ENCODE assay signal across 23 cellular contexts in genomic region chr6:47299965-47300364, GRCh38. TPM values are rescaled to one million over a fixed set of nuclear protein-coding genes. Genes with fewer than 3 reads are reported as not detected.
DNase-seq lines count a peak whose midpoint lies in the region; ATAC-seq, FAIRE-seq and TF ChIP-seq lines count a peak whose summit lies in the region.
"Had no signal": no experiment of that assay in that cellular context is flagged by ENCODE, and none has a peak within 500 bp of the region (broad histone marks: within the 10 kb centered on the region; RNA-seq: fewer than 3 reads in every experiment).

No MANE protein-coding gene starts in this region.

- no peak overlapping the region for H3K27ac Mint-ChIP-seq in stimulated activated memory B cell treated with anti-CD40 and anti-IgM and Interleukin-4, amounts not matched to agents 10 μg/mL and 1 μg/mL and 100 μg/mL, for 72 hours
- no peak overlapping the region for H3K27ac Mint-ChIP-seq in activated CD8-positive, alpha-beta memory T cell treated with anti-CD3 and anti-CD28 coated beads, Interleukin-2, amount 10 ng/mL, durations not matched to agents 7 days and 5 days
- H3K27ac Mint-ChIP-seq: B cell; CD4-positive, alpha-beta T cell; CD8-positive, alpha-beta T cell had no signal

- TF ChIP-seq EP300 in HepG2 (IDR thresholded peaks at IDR 0.05; ENCODE audit: low read depth in 2 of 2, low read length in 2 of 2) (no peak), HepG2 (CRISPR knock-in tag; IDR thresholded peaks at IDR 0.05; ENCODE audit: borderline replicate concordance) (no peak)

- H2AK5ac ChIP-seq in trophoblast cell (ENCODE audit: low read length) = no peak overlapping the region

- CTCF ChIA-PET in HepG2 (lab: Yijun Ruan, JAX; ENCODE audit: low intra/inter-chr PET ratio, low total read pairs) (no interaction called here), PC-9 (lab: Charles Lee) (no interaction called here)
- CTCF ChIA-PET in activated CD8-positive, alpha-beta memory T cell treated with anti-CD3 and anti-CD28 coated beads, Interleukin-2, amount 10 ng/mL, durations not matched to agents 7 days and 5 days (lab: Charles Lee) = no interaction called here

- no peaks in the 10 kb centered on the region for H3K36me3 Mint-ChIP-seq in stimulated activated memory B cell treated with anti-CD40 and anti-IgM and Interleukin-4, amounts not matched to agents 10 μg/mL and 1 μg/mL and 100 μg/mL, for 72 hours
- H3K36me3 Mint-ChIP-seq in activated CD8-positive, alpha-beta memory T cell treated with anti-CD3 and anti-CD28 coated beads, Interleukin-2, amount 10 ng/mL, durations not matched to agents 7 days and 5 days = no peaks in the 10 kb centered on the region
- H3K36me3 Mint-ChIP-seq: CD8-positive, alpha-beta T cell had no signal

- TF ChIP-seq CTCF in HepG2 (CRISPR knock-in tag; IDR thresholded peaks at IDR 0.05) (no peak), right lobe of liver (IDR thresholded peaks at IDR 0.05) (no peak), Loucy (conservative IDR thresholded peaks at IDR 0.05; ENCODE audit: low read length) (no peak), PC-9 (conservative IDR thresholded peaks at IDR 0.05) (no peak)

- intact Hi-C loops in HepG2 (cut with micrococcal nuclease; ENCODE audit: unreplicated experiment) = no loop called here
- intact Hi-C loops in right lobe of liver (cut with DNase I) = no loop called here
- intact Hi-C loops in PC-9 (cut with micrococcal nuclease; ENCODE audit: unreplicated experiment) = loop anchor here (10.0 kb wide), 1 partner anchor 885 kb away; no protein-coding TSS in a partner anchor

- peaks cover under 1% of the 10 kb centered on the region for H3K27me3 Mint-ChIP-seq in stimulated activated memory B cell treated with anti-CD40 and anti-IgM and Interleukin-4, amounts not matched to agents 10 μg/mL and 1 μg/mL and 100 μg/mL, for 72 hours
- peaks cover 29% of the 10 kb centered on the region for H3K27me3 Mint-ChIP-seq in activated CD8-positive, alpha-beta memory T cell treated with anti-CD3 and anti-CD28 coated beads, Interleukin-2, amount 10 ng/mL, durations not matched to agents 7 days and 5 days

- H3K36me3 ChIP-seq in HepG2 (replicated peaks in 1 of 2; ENCODE audit: control insufficient read depth in 1 of 2, insufficient read depth in 2 of 2, low read length in 2 of 2) = peaks cover 4 to 32% of the 10 kb centered on the region in 2 experiments; a peak in 4 of 5 replicates
- no peaks in the 10 kb centered on the region for H3K36me3 ChIP-seq in right lobe of liver
- no peaks in the 10 kb centered on the region for H3K36me3 ChIP-seq in Loucy (ENCODE audit: insufficient read depth, low read length)
- peaks cover 43% of the 10 kb centered on the region for H3K36me3 ChIP-seq in PC-9 (ENCODE audit: low read depth)
- H3K36me3 ChIP-seq in trophoblast cell (ENCODE audit: control insufficient read depth in 1 of 2, insufficient read depth in 2 of 2, low read length in 2 of 2) = peaks cover 0 to 8% of the 10 kb centered on the region in 2 experiments

- H3F3A ChIP-seq in Loucy (ENCODE audit: low read depth) (no peaks in the 10 kb centered on the region), PC-9 (ENCODE audit: insufficient read depth, low read depth) (peaks cover 73% of the 10 kb centered on the region)

- H2AFZ ChIP-seq in HepG2 (ENCODE audit: low read length) (no peak overlapping the region), Loucy (ENCODE audit: low read length) (no peak overlapping the region), PC-9 (no peak overlapping the region), trophoblast cell (ENCODE audit: insufficient read depth, low read length, poor library complexity) (no peak overlapping the region)

- DNase-seq in HepG2 (ENCODE audit: low spot score) (no peak), right lobe of liver (no peak), PC-9 (no peak), trophoblast cell (no peak), cerebellar cortex (ENCODE audit: low spot score) (no peak)
- DNase-seq in activated CD8-positive, alpha-beta memory T cell treated with anti-CD3 and anti-CD28 coated beads, Interleukin-2, amount 10 ng/mL, durations not matched to agents 7 days and 5 days = no peak
- DNase-seq: AML-193; CD4-positive, alpha-beta T cell; CD8-positive, alpha-beta T cell; COR-L47; DMS79 treated with DMSO at 0.1 percent for 48 hours; GF-D8 had no signal

- no peak for TF ChIP-seq RAD21 in HepG2 (CRISPR knock-in tag; IDR thresholded peaks at IDR 0.05)

- H3K4me1 Mint-ChIP-seq in stimulated activated memory B cell treated with anti-CD40 and anti-IgM and Interleukin-4, amounts not matched to agents 10 μg/mL and 1 μg/mL and 100 μg/mL, for 72 hours = no peaks in the 10 kb centered on the region
- no peaks in the 10 kb centered on the region for H3K4me1 Mint-ChIP-seq in activated CD8-positive, alpha-beta memory T cell treated with anti-CD3 and anti-CD28 coated beads, Interleukin-2, amount 10 ng/mL, durations not matched to agents 7 days and 5 days

- in situ Hi-C loops in HepG2 (cut with HindIII; ENCODE audit: extremely low pct_ligation_motif_present, low pct_unique_long_range_greater_than_20kb) = loop anchor here (25.0 kb wide), 1 partner anchor 438 kb away; no protein-coding TSS in a partner anchor

- FAIRE-seq in HepG2 (lab: Jason Lieb, UNC) = no peak
- FAIRE-seq: A549, D721Med, G401.6, GM12891, GM19239 had no signal

- peak overlapping the region; percentile 53 for H3K4ac ChIP-seq in trophoblast cell (ENCODE audit: low read depth, low read length)

- H3K79me1 ChIP-seq in trophoblast cell (ENCODE audit: low read length) = no peaks in the 10 kb centered on the region

- H4K91ac ChIP-seq in trophoblast cell (ENCODE audit: low read depth, low read length) = no peak overlapping the region

- H3K27ac ChIP-seq in HepG2 (ENCODE audit: extremely low read length, insufficient read depth, low read length) = no peak overlapping the region
- no peak overlapping the region for H3K27ac ChIP-seq in right lobe of liver
- 0 out of 2 replicates have a peak overlapping the region, but pooled peaks have one; percentile 1 for H3K27ac ChIP-seq in PC-9
- H3K27ac ChIP-seq in trophoblast cell (ENCODE audit: low read depth, low read length) = no peak overlapping the region
- H3K27ac ChIP-seq: 22Rv1; A549; BLaER1 treated with 17β-estradiol and CSF1 and Interleukin-3, amounts not matched to agents 10 nM and 100 nM; C4-2B had no signal

- H3K14ac ChIP-seq in trophoblast cell (ENCODE audit: low read length) = no peak overlapping the region

- H3K23ac ChIP-seq in trophoblast cell (ENCODE audit: low read length) = no peak overlapping the region

- TF ChIP-seq POLR2A in HepG2 (IDR thresholded peaks at IDR 0.05; ENCODE audit: insufficient read depth in 1 of 2, low read depth in 2 of 2, low read length in 2 of 2) (no peak), right lobe of liver (IDR thresholded peaks at IDR 0.05) (no peak)

- H3K4me2 ChIP-seq in HepG2 (ENCODE audit: low read depth, low read length) = no peak overlapping the region
- H3K4me2 ChIP-seq in Loucy (ENCODE audit: low read depth, low read length, poor library complexity, severe bottlenecking) = peak overlapping the region; percentile 6
- H3K4me2 ChIP-seq in PC-9 = peak overlapping the region; percentile 100
- no peak overlapping the region for H3K4me2 ChIP-seq in trophoblast cell (ENCODE audit: low read length)
- H3K4me2 ChIP-seq: A549; BLaER1 treated with 17β-estradiol and CSF1 and Interleukin-3, amounts not matched to agents 10 nM and 100 nM had no signal

- H3K27me3 ChIP-seq in HepG2 (ENCODE audit: control insufficient read depth in 1 of 2, insufficient read depth in 2 of 2, low read length in 2 of 2) (no peaks in the 10 kb centered on the region), right lobe of liver (no peaks in the 10 kb centered on the region), Loucy (ENCODE audit: insufficient read depth, low read length, poor library complexity, severe bottlenecking) (no peaks in the 10 kb centered on the region), PC-9 (ENCODE audit: insufficient read depth, low read depth) (no peaks in the 10 kb centered on the region), trophoblast cell (ENCODE audit: insufficient read depth, low read length) (no peaks in the 10 kb centered on the region)
- H3K27me3 ChIP-seq: BLaER1 treated with 17β-estradiol and CSF1 and Interleukin-3, amounts not matched to agents 10 nM and 100 nM had no signal

- H4K8ac ChIP-seq in trophoblast cell (ENCODE audit: low read depth, low read length) = no peak overlapping the region

- no peak for ATAC-seq in HepG2
- ATAC-seq in right lobe of liver = no peak
- no peak for ATAC-seq in stimulated activated memory B cell treated with anti-CD40 and anti-IgM and Interleukin-4, amounts not matched to agents 10 μg/mL and 1 μg/mL and 100 μg/mL, for 72 hours
- no peak for ATAC-seq in activated CD8-positive, alpha-beta memory T cell treated with anti-CD3 and anti-CD28 coated beads, Interleukin-2, amount 10 ng/mL, durations not matched to agents 7 days and 5 days
- ATAC-seq: A549; CD8-positive, alpha-beta T cell had no signal

- H4K12ac ChIP-seq in trophoblast cell (ENCODE audit: low read depth, low read length) = no peak overlapping the region

- H3K9me2 ChIP-seq in Loucy (replicated peaks; ENCODE audit: low read depth, low read length) = no peaks in the 10 kb centered on the region
- H3K9me2 ChIP-seq in PC-9 (ENCODE audit: insufficient read depth) = no peaks in the 10 kb centered on the region

- H3K4me1 ChIP-seq in HepG2 (ENCODE audit: insufficient read depth, low read length) (peaks cover 65% of the 10 kb centered on the region), right lobe of liver (no peaks in the 10 kb centered on the region), Loucy (ENCODE audit: insufficient read depth, low read length, poor library complexity, severe bottlenecking) (peaks cover 40% of the 10 kb centered on the region), PC-9 (replicated peaks; ENCODE audit: insufficient read depth) (peaks cover 98% of the 10 kb centered on the region), trophoblast cell (ENCODE audit: control insufficient read depth in 1 of 2, insufficient read depth in 2 of 2, low read length in 2 of 2) (peaks cover 19 to 25% of the 10 kb centered on the region in 2 experiments)

- no peak overlapping the region for H3K9ac ChIP-seq in HepG2 (ENCODE audit: insufficient read depth, low read depth, low read length)
- H3K9ac ChIP-seq in Loucy (ENCODE audit: low read depth, low read length, poor library complexity, severe bottlenecking) = no peak overlapping the region
- no peak overlapping the region for H3K9ac ChIP-seq in trophoblast cell (ENCODE audit: low read length)
- H3K9ac ChIP-seq: BLaER1 treated with 17β-estradiol and CSF1 and Interleukin-3, amounts not matched to agents 10 nM and 100 nM had no signal

- POLR2A ChIA-PET in HepG2 (lab: Yijun Ruan, JAX) = interaction anchor here (1.7 kb wide), 1 partner anchor 9 kb away, joined by 7 read pairs; the partner anchor contains the start of gene TNFRSF21
- POLR2A ChIA-PET in PC-9 (lab: Charles Lee; ENCODE audit: unreplicated experiment) = interaction anchor here (0.5 kb wide), 1 partner anchor 102 kb away, joined by 10 read pairs; no protein-coding TSS in a partner anchor

- H3K4me3 Mint-ChIP-seq in stimulated activated memory B cell treated with anti-CD40 and anti-IgM and Interleukin-4, amounts not matched to agents 10 μg/mL and 1 μg/mL and 100 μg/mL, for 72 hours = no peak overlapping the region
- no peak overlapping the region for H3K4me3 Mint-ChIP-seq in activated CD8-positive, alpha-beta memory T cell treated with anti-CD3 and anti-CD28 coated beads, Interleukin-2, amount 10 ng/mL, durations not matched to agents 7 days and 5 days
- H3K4me3 Mint-ChIP-seq: B cell; CD4-positive, alpha-beta T cell; CD8-positive, alpha-beta T cell had no signal

- no peak overlapping the region for H2BK5ac ChIP-seq in trophoblast cell (ENCODE audit: low read depth, low read length, poor library complexity)

- H4K20me1 ChIP-seq in HepG2 (ENCODE audit: insufficient read depth, low read length) (peaks cover 84% of the 10 kb centered on the region), Loucy (ENCODE audit: insufficient read depth, low read length, poor library complexity, severe bottlenecking) (peaks cover 17% of the 10 kb centered on the region), PC-9 (ENCODE audit: insufficient read depth) (peaks cover 99% of the 10 kb centered on the region)

- H2BK120ac ChIP-seq in trophoblast cell (ENCODE audit: insufficient read depth, low read length, poor library complexity) = no peak overlapping the region

- no peaks in the 10 kb centered on the region for H3K9me3 Mint-ChIP-seq in stimulated activated memory B cell treated with anti-CD40 and anti-IgM and Interleukin-4, amounts not matched to agents 10 μg/mL and 1 μg/mL and 100 μg/mL, for 72 hours
- H3K9me3 Mint-ChIP-seq in activated CD8-positive, alpha-beta memory T cell treated with anti-CD3 and anti-CD28 coated beads, Interleukin-2, amount 10 ng/mL, durations not matched to agents 7 days and 5 days (ENCODE audit: low read depth) = no peaks in the 10 kb centered on the region
- H3K9me3 Mint-ChIP-seq: CD4-positive, alpha-beta T cell; CD8-positive, alpha-beta T cell had no signal

- H3K79me2 ChIP-seq in HepG2 (ENCODE audit: insufficient read depth, low read length) = peaks cover 100% of the 10 kb centered on the region
- H3K79me2 ChIP-seq in Loucy (ENCODE audit: insufficient read depth, low read length) = peaks cover 76% of the 10 kb centered on the region
- H3K79me2 ChIP-seq in PC-9 (ENCODE audit: low read depth) = peaks cover 100% of the 10 kb centered on the region
- H3K79me2 ChIP-seq in trophoblast cell (ENCODE audit: control insufficient read depth, insufficient read depth, low read length, poor library complexity) = peaks cover 41% of the 10 kb centered on the region

- H3K18ac ChIP-seq in trophoblast cell (ENCODE audit: low read length) = no peak overlapping the region

- H2BK12ac ChIP-seq in trophoblast cell (ENCODE audit: low read length) = no peak overlapping the region

- BruUV-seq in HepG2 (replicated peaks; lab: Mats Ljungman, UMichigan) = no TSS peak
- BruUV-seq in PC-9 (replicated peaks; lab: Mats Ljungman, UMichigan) = no TSS peak

- H3K9me3 ChIP-seq in HepG2 (ENCODE audit: low read length) (no peaks in the 10 kb centered on the region), right lobe of liver (no peaks in the 10 kb centered on the region), Loucy (ENCODE audit: insufficient read depth, low read depth, low read length) (no peaks in the 10 kb centered on the region), PC-9 (ENCODE audit: insufficient read depth, low read depth) (0 out of 2 replicates have a peak, but pooled peaks cover 3% of the 10 kb centered on the region), trophoblast cell (ENCODE audit: insufficient read depth, low read depth, low read length) (no peaks in the 10 kb centered on the region)
- H3K9me3 ChIP-seq: A549 had no signal

- H3K4me3 ChIP-seq in HepG2 (replicated peaks in 1 of 3; ENCODE audit: insufficient read depth in 1 of 3, low read depth in 2 of 3, low read length in 3 of 3) (no peak overlapping the region), right lobe of liver (no peak overlapping the region), Loucy (ENCODE audit: low read length, poor library complexity, severe bottlenecking) (no peak overlapping the region), PC-9 (no peak overlapping the region), trophoblast cell (ENCODE audit: low read depth, low read length) (no peak overlapping the region)
- H3K4me3 ChIP-seq: A549; BLaER1 treated with 17β-estradiol and CSF1 and Interleukin-3, amounts not matched to agents 10 nM and 100 nM had no signal

- 94% methylated on average over 4 of the region's 4 CpGs for WGBS in HepG2 (ENCODE audit: low lambda C conversion rate)
- WGBS in right lobe of liver (ENCODE audit: insufficient coverage, low coverage, low lambda C conversion rate, missing lambda C conversion rate) = 75% methylated on average over 2 of the region's 4 CpGs
- WGBS in trophoblast cell (ENCODE audit: extremely low coverage, insufficient coverage, insufficient read length) = no CpG with 5 or more reads among the region's 4 CpGs

RNA-seq across cellular contexts. Expression of gene TNFRSF21, which starts 9.7 kb away (rescaled TPM):
- total RNA-seq in HepG2 (2016; rRNA removed; fragmentation: Illumina TruSeq; extraction: Trizol) (35.4 and 46.3 TPM in 2 replicates), right lobe of liver (1 to 10 TPM; 1.9 to 7.9 (median 5.3) TPM), PC-9 (2021) (172 and 219 TPM in 2 replicates)
- 64.4 and 66.8 TPM in 2 replicates for total RNA-seq in HepG2 (2016; cell fraction: cytosol; rRNA removed; fragmentation: Illumina TruSeq; extraction: Trizol; ENCODE audit: low read depth)
- total RNA-seq in HepG2 (2016; cell fraction: insoluble cytoplasmic fraction; rRNA removed; fragmentation: Illumina TruSeq; extraction: Trizol) = 32.9 and 45.1 TPM in 2 replicates
- total RNA-seq in HepG2 (2016; cell fraction: membrane; rRNA removed; fragmentation: Illumina TruSeq; extraction: Trizol) = 83.9 and 85.3 TPM in 2 replicates
- 42.5 and 44.5 TPM in 2 replicates for total RNA-seq in HepG2 (2016; cell fraction: nucleus; rRNA removed; fragmentation: Illumina TruSeq; extraction: Trizol)
- 24.8 and 27.5 TPM in 2 replicates for polyA plus RNA-seq in HepG2 (2011; rRNA removed)
- polyA plus RNA-seq in HepG2 (2011; cell fraction: cytosol; rRNA removed) = 28.3 and 32.5 TPM in 2 replicates
- polyA plus RNA-seq in HepG2 (2011; cell fraction: nucleus; rRNA removed) = 26.7 and 28.4 TPM in 2 replicates
- polyA plus RNA-seq in HepG2 (2012) = 29.4 and 72.1 TPM in 2 replicates
- polyA plus RNA-seq in HepG2 (2016; cell fraction: cytosol; fragmentation: Illumina TruSeq; extraction: Trizol; ENCODE audit: low read depth) = 7.7 and 9.6 TPM in 2 replicates
- 42.9 and 49.8 TPM in 2 replicates for polyA plus RNA-seq in HepG2 (2016; cell fraction: insoluble cytoplasmic fraction; fragmentation: Illumina TruSeq; extraction: Trizol; ENCODE audit: low read depth)
- 32.5 and 38.1 TPM in 2 replicates for polyA plus RNA-seq in HepG2 (2016; cell fraction: membrane; fragmentation: Illumina TruSeq; extraction: Trizol; ENCODE audit: low read depth)
- polyA plus RNA-seq in HepG2 (2016; cell fraction: nucleus; fragmentation: Illumina TruSeq; extraction: Trizol; ENCODE audit: insufficient read depth, low read depth) = 56.9 and 64.9 TPM in 2 replicates
- polyA minus RNA-seq in HepG2 (2011; rRNA and poly(A)+ RNA removed; ENCODE audit: low replicate concordance) = 26.7 and 80.6 TPM in 2 replicates
- polyA minus RNA-seq in HepG2 (2011; cell fraction: cytosol; rRNA and poly(A)+ RNA removed) = 40.3 and 44.4 TPM in 2 replicates
- 66.8 and 71.1 TPM in 2 replicates for polyA minus RNA-seq in HepG2 (2011; cell fraction: nucleus; rRNA and poly(A)+ RNA removed)
- 243 and 254 TPM in 2 replicates for polyA plus RNA-seq in trophoblast cell (2013)
- total RNA-seq in activated CD8-positive, alpha-beta memory T cell treated with anti-CD3 and anti-CD28 coated beads, Interleukin-2, amount 10 ng/mL, durations not matched to agents 7 days and 5 days = under 1 TPM; 0.09 to 0.40 TPM

Comparison
In these comparisons a context has a peak if more than half of its experiments do, and no peak if none do; other contexts are left out.
1. H3K4me2 ChIP-seq: peak in Loucy (single experiment) and PC-9 (single experiment); none in HepG2 (single experiment) and trophoblast cell (single experiment).